In genomic region chr6:73732845-73733675, GRCh38 we compare ENCODE assay signal across 8 cellular contexts. TPM values are rescaled to one million over a fixed set of nuclear protein-coding genes. Genes with fewer than 3 reads are reported as not detected.
DNase-seq lines count a peak whose midpoint lies in the region; ATAC-seq and TF ChIP-seq lines count a peak whose summit lies in the region.

No MANE protein-coding gene starts in this region.

- 54% methylated on average over 6 of the region's 6 CpGs for WGBS in esophagus muscularis mucosa

- peak overlapping the region; percentile 94 for H2AFZ ChIP-seq in OCI-LY3 (ENCODE audit: low read depth, low read length)
- peak overlapping the region; percentile 86 for H2AFZ ChIP-seq in neural progenitor cell (replicated peaks)

- no TSS peak for BruUV-seq in Calu3 (replicated peaks; lab: Mats Ljungman, UMichigan)

- no peaks in the 10 kb centered on the region for H3F3A ChIP-seq in neural progenitor cell (ENCODE audit: low read depth)

- H3K27ac ChIP-seq in OCI-LY3 (ENCODE audit: low read length) (no peak overlapping the region), esophagus muscularis mucosa (replicated peaks in 1 of 4) (no peak overlapping the region), neural progenitor cell (no peak overlapping the region)

- H3K36me3 ChIP-seq in OCI-LY3 (replicated peaks; ENCODE audit: low read depth, low read length) (no peaks in the 10 kb centered on the region), esophagus muscularis mucosa (peaks cover 0 to 9% (median 7%) of the 10 kb centered on the region in 4 donors), neural progenitor cell (no peaks in the 10 kb centered on the region)

- H3K36me3 Mint-ChIP-seq in Calu3 (ENCODE audit: insufficient read depth, unreplicated experiment): no peaks in the 10 kb centered on the region
- no peaks in the 10 kb centered on the region for H3K36me3 Mint-ChIP-seq in neural progenitor cell

- no peaks in the 10 kb centered on the region for H3K9me3 Mint-ChIP-seq in Calu3 (ENCODE audit: low read depth, unreplicated experiment)
- H3K9me3 Mint-ChIP-seq in neural progenitor cell: no peaks in the 10 kb centered on the region

- H3K79me2 ChIP-seq in OCI-LY3 (ENCODE audit: low read length): no peaks in the 10 kb centered on the region
- H3K79me2 ChIP-seq in neural progenitor cell (ENCODE audit: low read depth): no peaks in the 10 kb centered on the region

- H3K4me1 Mint-ChIP-seq in Calu3 (ENCODE audit: low read depth, unreplicated experiment) (no peaks in the 10 kb centered on the region), neural progenitor cell (no peaks in the 10 kb centered on the region)

- H3K4me3 Mint-ChIP-seq in Calu3 (ENCODE audit: low read depth, unreplicated experiment) (no peak overlapping the region), neural progenitor cell (no peak overlapping the region)

- TF ChIP-seq POLR2A in esophagus muscularis mucosa (IDR thresholded peaks at IDR 0.05; ENCODE audit: low read depth): no peak

- DNase-seq in Calu3 (peak; percentile 78), esophagus muscularis mucosa (ENCODE audit: extremely low spot score) (no peak), neural progenitor cell (ENCODE audit: low spot score) (peak; percentile 73)
- peak; percentile 83 for DNase-seq in activated CD8-positive, alpha-beta memory T cell treated with anti-CD3 and anti-CD28 coated beads, Interleukin-2, amount 50 U/mL, for 48 hours
- DNase-seq in stimulated activated naive CD8-positive, alpha-beta T cell treated with anti-CD3 and anti-CD28 coated beads, Interleukin-15, Interleukin-2, amounts not matched to agents 100 U/mL and 50 U/mL, for 24 hours: peak; percentile 75

- H3K27me3 Mint-ChIP-seq in Calu3 (ENCODE audit: unreplicated experiment) (no peaks in the 10 kb centered on the region), neural progenitor cell (ENCODE audit: insufficient read depth, low read depth) (peaks cover 7% of the 10 kb centered on the region)

- H3K4me3 ChIP-seq in OCI-LY3 (ENCODE audit: low read length): no peak overlapping the region
- H3K4me3 ChIP-seq in esophagus muscularis mucosa: no peak overlapping the region
- no peak overlapping the region for H3K4me3 ChIP-seq in neural progenitor cell

- H3K27ac Mint-ChIP-seq in Calu3 (ENCODE audit: unreplicated experiment): no peak overlapping the region
- no peak overlapping the region for H3K27ac Mint-ChIP-seq in neural progenitor cell

- H3K4me1 ChIP-seq in OCI-LY3 (ENCODE audit: low read length) (peaks cover 31% of the 10 kb centered on the region), esophagus muscularis mucosa (peaks cover 0 to 5% (median 0%) of the 10 kb centered on the region in 4 donors), neural progenitor cell (no peaks in the 10 kb centered on the region)

- intact Hi-C loops in Calu3 (cut with micrococcal nuclease; ENCODE audit: unreplicated experiment): loop anchor here (1.0 kb wide), 1 partner anchor 58 kb away; no protein-coding TSS in a partner anchor
- intact Hi-C loops in esophagus muscularis mucosa (cut with DNase I): loop anchor here (1.0 to 10.0 kb wide), 2 partner anchors 58 to 218 kb away; no protein-coding TSS in a partner anchor

- H4K20me1 ChIP-seq in OCI-LY3 (ENCODE audit: insufficient read depth, low read length) (no peaks in the 10 kb centered on the region), neural progenitor cell (ENCODE audit: low read depth) (no peaks in the 10 kb centered on the region)

- H3K4me2 ChIP-seq in OCI-LY3 (ENCODE audit: low read length) (peak overlapping the region; percentile 12), neural progenitor cell (no peak overlapping the region)

- TF ChIP-seq EP300 in esophagus muscularis mucosa (IDR thresholded peaks at IDR 0.05): no peak

- ATAC-seq in GM19455 (IDR thresholded peaks at IDR 0.05; ENCODE audit: unreplicated experiment): peak; percentile 87
- ATAC-seq in HG03521 (IDR thresholded peaks at IDR 0.05; ENCODE audit: unreplicated experiment): peak; percentile 76
- ATAC-seq in stimulated activated naive CD8-positive, alpha-beta T cell treated with anti-CD3 and anti-CD28 coated beads, Interleukin-15, Interleukin-2, amounts not matched to agents 100 U/mL and 50 U/mL, for 24 hours: peak; percentile 74

- no peaks in the 10 kb centered on the region for H3K9me3 ChIP-seq in OCI-LY3 (ENCODE audit: insufficient read depth, low read length)
- H3K9me3 ChIP-seq in esophagus muscularis mucosa: no peaks in the 10 kb centered on the region
- no peaks in the 10 kb centered on the region for H3K9me3 ChIP-seq in neural progenitor cell (ENCODE audit: low read depth)

- H3K9ac ChIP-seq in OCI-LY3 (ENCODE audit: low read length) (no peak overlapping the region), neural progenitor cell (no peak overlapping the region)

- CTCF ChIA-PET in Calu3 (lab: Charles Lee): interaction anchor here (0.6 to 1.8 kb wide), 5 partner anchors 58 to 1492 kb away, joined by 3 to 16 read pairs (median 4); no protein-coding TSS in a partner anchor

- TF ChIP-seq CTCF in Calu3 (IDR thresholded peaks at IDR 0.05; ENCODE audit: unreplicated experiment) (peak; percentile 78), OCI-LY3 (IDR thresholded peaks at IDR 0.05; ENCODE audit: low read depth, low read length) (peak; percentile 98), esophagus muscularis mucosa (IDR thresholded peaks at IDR 0.05) (peak; percentile 89 to 95 (median 91)), neural progenitor cell (IDR thresholded peaks at IDR 0.05) (peak; percentile 93)

- no peaks in the 10 kb centered on the region for H3K27me3 ChIP-seq in OCI-LY3 (ENCODE audit: low read depth, low read length)
- no peaks in the 10 kb centered on the region for H3K27me3 ChIP-seq in esophagus muscularis mucosa
- no peaks in the 10 kb centered on the region for H3K27me3 ChIP-seq in neural progenitor cell

RNA-seq across cellular contexts. Expression of gene CD109, which starts 37.1 kb away (rescaled TPM):
- total RNA-seq in Calu3 (2022) (1.9 and 3.6 TPM in 2 replicates), esophagus muscularis mucosa (10 to 100 TPM; 12.1 to 21.4 (median 15.8) TPM), neural progenitor cell (ENCODE audit: low replicate concordance) (1.2 and 1.3 TPM in 2 replicates)
